In genomic region chr17:67996301-67997171, GRCh38 we compare ENCODE assay signal across 1 cellular context.
TF ChIP-seq lines count a peak whose summit lies in the region.
"Not testable (repeated sequence)": the region's sequence is repeated elsewhere in the genome, so short reads cannot be mapped to it uniquely, and the experiment has no call there.

TSS of gene C17orf58 (minus strand) at chr17:67996469. CDS start at chr17:67996198, 271 bp downstream.

TF ChIP-seq in HepG2, 621 proteins besides CTCF, POLR2A, EP300 and RAD21:
- TF ChIP-seq PATZ1 (CRISPR knock-in tag; IDR thresholded peaks at IDR 0.05) (peak; percentile 15; the same call in 1 of the 2 replicates), ZBTB34 (CRISPR knock-in tag; IDR thresholded peaks at IDR 0.05) (0 out of 2 replicates have a peak, but pooled peaks have one; percentile 24), HDAC2 (CRISPR knock-in tag; IDR thresholded peaks at IDR 0.05) (0 out of 2 replicates have a peak, but pooled peaks have one; percentile 22), ZMYM2 (CRISPR knock-in tag; IDR thresholded peaks at IDR 0.05) (0 out of 2 replicates have a peak, but pooled peaks have one; percentile 53), ZNF770 (CRISPR knock-in tag; IDR thresholded peaks at IDR 0.05) (peak; percentile 71; the same call in 1 of the 2 replicates), TCF12 (CRISPR knock-in tag; IDR thresholded peaks at IDR 0.05) (0 out of 2 replicates have a peak, but pooled peaks have one; percentile 31), ZFP82 (CRISPR knock-in tag; IDR thresholded peaks at IDR 0.05; ENCODE audit: borderline replicate concordance) (peak; percentile 35; the same call in 1 of the 2 replicates), BORCS8-MEF2B (CRISPR knock-in tag; IDR thresholded peaks at IDR 0.05) (0 out of 2 replicates have a peak, but pooled peaks have one; percentile 48), CBX2 (IDR thresholded peaks at IDR 0.05; ENCODE audit: low read depth, low read length) (peak; percentile 44; the same call in 1 of the 2 replicates), SOX6 (CRISPR knock-in tag; IDR thresholded peaks at IDR 0.05) (0 out of 2 replicates have a peak, but pooled peaks have one; percentile 8), ZFY (CRISPR knock-in tag; IDR thresholded peaks at IDR 0.05) (0 out of 2 replicates have a peak, but pooled peaks have one; percentile 6), ZNF891 (CRISPR knock-in tag; IDR thresholded peaks at IDR 0.05) (0 out of 2 replicates have a peak, but pooled peaks have one; percentile 51), KDM1A (CRISPR knock-in tag; IDR thresholded peaks at IDR 0.05) (peak; percentile 68; the same call in 1 of the 2 replicates), LCORL (CRISPR knock-in tag; IDR thresholded peaks at IDR 0.05) (peak; percentile 21; the same call in 1 of the 2 replicates)
- TF ChIP-seq TCF12 (IDR thresholded peaks at IDR 0.05); CBX2 (CRISPR knock-in tag; IDR thresholded peaks at IDR 0.05; ENCODE audit: low read depth); SOX6 (IDR thresholded peaks at IDR 0.05); LCORL (IDR thresholded peaks at IDR 0.05): not testable (repeated sequence)
- TF ChIP-seq, protein P1, sequence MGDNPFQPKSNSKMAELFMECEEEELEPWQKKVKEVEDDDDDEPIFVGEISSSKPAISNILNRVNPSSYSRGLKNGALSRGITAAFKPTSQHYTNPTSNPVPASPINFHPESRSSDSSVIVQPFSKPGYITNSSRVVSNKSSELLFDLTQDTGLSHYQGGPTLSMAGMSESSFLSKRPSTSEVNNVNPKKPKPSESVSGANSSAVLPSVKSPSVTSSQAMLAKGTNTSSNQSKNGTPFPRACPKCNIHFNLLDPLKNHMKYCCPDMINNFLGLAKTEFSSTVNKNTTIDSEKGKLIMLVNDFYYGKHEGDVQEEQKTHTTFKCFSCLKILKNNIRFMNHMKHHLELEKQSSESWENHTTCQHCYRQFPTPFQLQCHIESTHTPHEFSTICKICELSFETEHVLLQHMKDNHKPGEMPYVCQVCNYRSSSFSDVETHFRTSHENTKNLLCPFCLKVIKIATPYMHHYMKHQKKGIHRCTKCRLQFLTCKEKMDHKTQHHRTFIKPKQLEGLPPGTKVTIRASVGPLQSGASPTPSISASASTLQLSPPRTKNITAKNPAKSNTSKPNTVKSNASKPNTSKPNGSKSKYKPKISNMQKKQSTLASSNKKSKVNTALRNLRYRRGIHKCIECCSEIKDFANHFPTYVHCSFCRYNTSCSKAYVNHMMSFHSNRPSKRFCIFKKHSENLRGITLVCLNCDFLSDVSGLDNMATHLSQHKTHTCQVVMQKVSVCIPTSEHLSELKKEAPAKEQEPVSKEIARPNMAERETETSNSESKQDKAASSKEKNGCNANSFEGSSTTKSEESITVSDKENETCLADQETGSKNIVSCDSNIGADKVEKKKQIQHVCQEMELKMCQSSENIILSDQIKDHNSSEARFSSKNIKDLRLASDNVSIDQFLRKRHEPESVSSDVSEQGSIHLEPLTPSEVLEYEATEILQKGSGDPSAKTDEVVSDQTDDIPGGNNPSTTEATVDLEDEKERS (CRISPR knock-in tag; IDR thresholded peaks at IDR 0.05): peak; percentile 19; the same call in 1 of the 2 replicates
- TF ChIP-seq, protein P2, sequence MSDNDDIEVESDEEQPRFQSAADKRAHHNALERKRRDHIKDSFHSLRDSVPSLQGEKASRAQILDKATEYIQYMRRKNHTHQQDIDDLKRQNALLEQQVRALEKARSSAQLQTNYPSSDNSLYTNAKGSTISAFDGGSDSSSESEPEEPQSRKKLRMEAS (IDR thresholded peaks at IDR 0.05): peak; percentile 75
